ENCODE assay signal across 32 cellular contexts in the genomic region with DNA sequence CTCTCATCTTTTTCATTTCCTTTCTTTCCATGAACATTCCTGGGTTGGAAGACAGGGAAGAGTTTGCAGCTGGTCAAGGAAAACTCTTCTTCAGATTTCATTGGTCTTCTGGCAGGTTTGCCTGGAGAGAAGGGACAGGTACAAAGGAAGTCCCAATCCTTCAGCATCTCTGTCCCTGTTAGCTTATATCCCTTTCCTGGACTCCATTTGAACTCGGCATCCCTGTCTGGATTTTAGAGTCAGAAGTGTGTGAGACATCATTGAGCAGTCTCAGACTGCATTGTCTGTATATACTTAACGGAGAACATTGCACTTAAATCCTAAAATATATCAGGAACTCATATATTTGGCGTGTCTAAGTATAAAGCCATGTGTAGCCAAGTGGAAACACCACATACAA. TPM values are rescaled to one million over a fixed set of nuclear protein-coding genes. Genes with fewer than 3 reads are reported as not detected.
DNase-seq lines count a peak whose midpoint lies in the region; ATAC-seq, FAIRE-seq and TF ChIP-seq lines count a peak whose summit lies in the region.
"Had no signal": no experiment of that assay in that cellular context is flagged by ENCODE, and none has a peak within 500 bp of the region (broad histone marks: within the 10 kb centered on the region; RNA-seq: fewer than 3 reads in every experiment).

No MANE protein-coding gene starts in this region.

- H4K20me1 ChIP-seq in K562 (replicated peaks; ENCODE audit: control insufficient read depth, insufficient read depth, low read length) (no peaks in the 10 kb centered on the region), neural progenitor cell (ENCODE audit: low read depth) (peaks cover 17% of the 10 kb centered on the region)

- H2AFZ ChIP-seq in K562 (ENCODE audit: low read depth, low read length) (peak overlapping the region; percentile 91), neural progenitor cell (replicated peaks) (no peak overlapping the region)

- TF ChIP-seq EP300 in K562 (IDR thresholded peaks at IDR 0.05; ENCODE audit: low read length) = no peak

- CTCF ChIA-PET in K562 (lab: Yijun Ruan, JAX; ENCODE audit: low intra/inter-chr PET ratio) = no interaction called here

- FAIRE-seq in K562 (lab: Jason Lieb, UNC) = no peak

- H3F3A ChIP-seq in neural progenitor cell (ENCODE audit: low read depth) = peaks cover 14% of the 10 kb centered on the region

- 17% methylated on average over 3 of the region's 3 CpGs for WGBS in K562 (ENCODE audit: insufficient coverage, low coverage, missing lambda C conversion rate)

- ATAC-seq in GM19452 (IDR thresholded peaks at IDR 0.05; ENCODE audit: unreplicated experiment) (peak; percentile 11), K562 (peak; percentile 80), GM21390 (IDR thresholded peaks at IDR 0.05; ENCODE audit: unreplicated experiment) (no peak), GM19455 (IDR thresholded peaks at IDR 0.05; ENCODE audit: unreplicated experiment) (no peak)
- ATAC-seq: body of pancreas, left lobe of liver, psoas muscle had no signal

- H3K9me3 ChIP-seq in HUES6 (ENCODE audit: control insufficient read depth, insufficient read depth, low read depth, low read length) (no peaks in the 10 kb centered on the region), K562 (replicated peaks; ENCODE audit: control insufficient read depth, insufficient read depth, low read depth, low read length) (no peaks in the 10 kb centered on the region; the same call in 1 of the 2 replicates), neural progenitor cell (ENCODE audit: low read depth) (no peaks in the 10 kb centered on the region)
- H3K9me3 ChIP-seq: body of pancreas, Peyer's patch, psoas muscle, sigmoid colon, suprapubic skin had no signal

- H3K27ac Mint-ChIP-seq in neural progenitor cell = peak overlapping the region; percentile 37
- H3K27ac Mint-ChIP-seq: activated CD4-positive, alpha-beta T cell treated with anti-CD3 and anti-CD28 coated beads, Interleukin-2, amount 10 ng/mL, durations not matched to agents 7 days and 5 days; activated CD8-positive, alpha-beta memory T cell treated with anti-CD3 and anti-CD28 coated beads, Interleukin-2, amount 10 ng/mL, durations not matched to agents 7 days and 5 days; immature natural killer cell; stimulated activated memory B cell treated with anti-CD40 and anti-IgM and Interleukin-4, amounts not matched to agents 10 μg/mL and 1 μg/mL and 100 μg/mL, for 72 hours had no signal

- H3K4me2 ChIP-seq in K562 (ENCODE audit: insufficient read depth, low read length) (peak overlapping the region; percentile 52), neural progenitor cell (no peak overlapping the region)

- H3K9me3 Mint-ChIP-seq in neural progenitor cell = peaks cover 4% of the 10 kb centered on the region
- H3K9me3 Mint-ChIP-seq: activated CD4-positive, alpha-beta T cell treated with anti-CD3 and anti-CD28 coated beads, Interleukin-2, amount 10 ng/mL, durations not matched to agents 7 days and 5 days; immature natural killer cell; stimulated activated memory B cell treated with anti-CD40 and anti-IgM and Interleukin-4, amounts not matched to agents 10 μg/mL and 1 μg/mL and 100 μg/mL, for 72 hours had no signal

- peaks cover 24% of the 10 kb centered on the region for H3K4me1 Mint-ChIP-seq in neural progenitor cell
- H3K4me1 Mint-ChIP-seq: activated CD4-positive, alpha-beta T cell treated with anti-CD3 and anti-CD28 coated beads, Interleukin-2, amount 10 ng/mL, durations not matched to agents 7 days and 5 days; immature natural killer cell had no signal

- intact Hi-C loops in K562 (cut with micrococcal nuclease) = loop anchor here (2.0 kb wide), 1 partner anchor 31 kb away; no protein-coding TSS in a partner anchor

- H3K36me3 ChIP-seq in HUES6 (ENCODE audit: control insufficient read depth, insufficient read depth, low read length) = no peaks in the 10 kb centered on the region; the same call in 1 of the 2 replicates
- peaks cover 7% of the 10 kb centered on the region; the same call in 2 of the 3 replicates for H3K36me3 ChIP-seq in K562 (ENCODE audit: control insufficient read depth, insufficient read depth, low read length)
- peaks cover 4% of the 10 kb centered on the region for H3K36me3 ChIP-seq in neural progenitor cell
- H3K36me3 ChIP-seq: Peyer's patch, sigmoid colon, suprapubic skin had no signal

- peaks cover 3% of the 10 kb centered on the region; the same call in 1 of the 3 replicates for H3K79me2 ChIP-seq in K562 (ENCODE audit: control insufficient read depth, insufficient read depth, low read length)
- peaks cover 62% of the 10 kb centered on the region for H3K79me2 ChIP-seq in neural progenitor cell (ENCODE audit: low read depth)

- in situ Hi-C loops in K562 (cut with MboI) = no loop called here

- H3K9ac ChIP-seq in HUES6 (ENCODE audit: low read length) = no peak overlapping the region
- H3K9ac ChIP-seq in K562 (ENCODE audit: insufficient read depth in 1 of 2, low read depth in 2 of 2, low read length in 2 of 2) = peak overlapping the region in 1 of 2 experiments; percentile 64; a peak in 2 of 4 replicates
- no peak overlapping the region for H3K9ac ChIP-seq in neural progenitor cell

- H3K27me3 ChIP-seq in HUES6 (ENCODE audit: control insufficient read depth, insufficient read depth, low read length) (no peaks in the 10 kb centered on the region), K562 (ENCODE audit: control insufficient read depth in 2 of 2, insufficient read depth in 2 of 2, low read length in 2 of 2) (no peaks in the 10 kb centered on the region), neural progenitor cell (no peaks in the 10 kb centered on the region)
- H3K27me3 ChIP-seq: body of pancreas, Peyer's patch, sigmoid colon, suprapubic skin had no signal

- peak in 2 of 4 experiments; percentile 32 to 44 for DNase-seq in K562 (ENCODE audit: extremely low read depth in 1 of 4, low spot score in 3 of 4)
- DNase-seq in neural progenitor cell (ENCODE audit: low spot score) = no peak
- no peak for DNase-seq in NCI-H2107 (lab: John Stamatoyannopoulos, UW)
- no peak for DNase-seq in iPS-NIHi7 (ENCODE audit: extremely low spot score)
- DNase-seq: activated CD4-positive, alpha-beta T cell treated with anti-CD3 and anti-CD28 coated beads, Interleukin-2, amount 10 ng/mL, durations not matched to agents 7 days and 5 days; activated CD8-positive, alpha-beta memory T cell treated with anti-CD3 and anti-CD28 coated beads, Interleukin-2, amount 10 ng/mL, durations not matched to agents 7 days and 5 days; activated naive CD4-positive, alpha-beta T cell; activated T-cell treated with anti-CD3 and anti-CD28 coated beads, Interleukin-2, amount 50 U/mL, for 48 hours; body of pancreas; DMS153; effector CD4-positive, alpha-beta T cell; foreskin melanocyte; hippocampal formation; immature natural killer cell; Karpas-422; NCI-H1092; NCI-H187; NCI-H524; NK-92 treated with Interleukin-12 subunit alpha and Interleukin-12 subunit beta, amount 100 ng/mL, for 24 hours; Peyer's patch; psoas muscle; SHP77 treated with DMSO at 0.1 percent for 48 hours; sigmoid colon; stimulated activated CD4-positive, alpha-beta T cell treated with anti-CD3 and anti-CD28 coated beads, Interleukin-4, amount 100 ng/mL, for 4 hours; T-helper 9 cell had no signal

- POLR2A ChIA-PET in K562 (lab: Yijun Ruan, JAX) = interaction anchor here (0.7 kb wide), 1 partner anchor 51 kb away, joined by 3 read pairs; no protein-coding TSS in a partner anchor

- H3K4me3 ChIP-seq in HUES6 (ENCODE audit: low read depth, low read length) (no peak overlapping the region), K562 (0 out of 2 replicates have a peak overlapping the region, but pooled peaks have one; percentile 5), neural progenitor cell (no peak overlapping the region)
- H3K4me3 ChIP-seq: body of pancreas, Peyer's patch, psoas muscle, sigmoid colon, suprapubic skin had no signal

- H3K27ac ChIP-seq in HUES6 (ENCODE audit: low read depth, low read length) (peak overlapping the region; percentile 62; the same call in 1 of the 2 replicates), K562 (ENCODE audit: extremely low read depth, low read depth, low read length) (peak overlapping the region; percentile 63), neural progenitor cell (peak overlapping the region; percentile 16)
- H3K27ac ChIP-seq: body of pancreas, Peyer's patch, psoas muscle, sigmoid colon, suprapubic skin had no signal

- peaks cover 18% of the 10 kb centered on the region for H3K36me3 Mint-ChIP-seq in neural progenitor cell
- H3K36me3 Mint-ChIP-seq: activated CD8-positive, alpha-beta memory T cell treated with anti-CD3 and anti-CD28 coated beads, Interleukin-2, amount 10 ng/mL, durations not matched to agents 7 days and 5 days; immature natural killer cell; stimulated activated memory B cell treated with anti-CD40 and anti-IgM and Interleukin-4, amounts not matched to agents 10 μg/mL and 1 μg/mL and 100 μg/mL, for 72 hours had no signal

- no peak overlapping the region for H3K4me3 Mint-ChIP-seq in neural progenitor cell
- H3K4me3 Mint-ChIP-seq: activated CD4-positive, alpha-beta T cell treated with anti-CD3 and anti-CD28 coated beads, Interleukin-2, amount 10 ng/mL, durations not matched to agents 7 days and 5 days; activated CD8-positive, alpha-beta memory T cell treated with anti-CD3 and anti-CD28 coated beads, Interleukin-2, amount 10 ng/mL, durations not matched to agents 7 days and 5 days; immature natural killer cell; stimulated activated memory B cell treated with anti-CD40 and anti-IgM and Interleukin-4, amounts not matched to agents 10 μg/mL and 1 μg/mL and 100 μg/mL, for 72 hours had no signal

- TF ChIP-seq RAD21 in K562 (CRISPR knock-in tag; conservative IDR thresholded peaks at IDR 0.05 in 1 of 2, IDR thresholded peaks at IDR 0.05 in 1 of 2) = no peak

- no peaks in the 10 kb centered on the region for H3K27me3 Mint-ChIP-seq in neural progenitor cell (ENCODE audit: insufficient read depth, low read depth)
- H3K27me3 Mint-ChIP-seq: activated CD4-positive, alpha-beta T cell treated with anti-CD3 and anti-CD28 coated beads, Interleukin-2, amount 10 ng/mL, durations not matched to agents 7 days and 5 days had no signal

- TF ChIP-seq CTCF in K562 (IDR thresholded peaks at IDR 0.05 in 2 of 3, conservative IDR thresholded peaks at IDR 0.05 in 1 of 3; ENCODE audit: insufficient read depth in 2 of 3, low read depth in 1 of 3, low read length in 3 of 3) (no peak), neural progenitor cell (IDR thresholded peaks at IDR 0.05) (no peak)

- H3K4me1 ChIP-seq in HUES6 (ENCODE audit: control insufficient read depth, insufficient read depth, low read length) (peaks cover 13% of the 10 kb centered on the region), K562 (replicated peaks in 1 of 2; ENCODE audit: control insufficient read depth in 2 of 2, insufficient read depth in 2 of 2, low read length in 2 of 2) (peaks cover 0 to 10% of the 10 kb centered on the region in 2 experiments; a peak in 2 of 5 replicates), neural progenitor cell (peaks cover 8% of the 10 kb centered on the region)
- H3K4me1 ChIP-seq: body of pancreas, Peyer's patch, psoas muscle, sigmoid colon, suprapubic skin had no signal

- BruUV-seq in K562 (replicated peaks; lab: Mats Ljungman, UMichigan) = no TSS peak

- no peak for TF ChIP-seq POLR2A in K562 (conservative IDR thresholded peaks at IDR 0.05)

- H3K9me1 ChIP-seq in K562 (ENCODE audit: control insufficient read depth, insufficient read depth, low read length) = no peaks in the 10 kb centered on the region

RNA-seq across cellular contexts. Expression of gene ADGRV1, which starts 54.9 kb away (rescaled TPM):
- total RNA-seq in K562 (2011; cell fraction: chromatin; rRNA removed; ENCODE audit: low replicate concordance) = 426 and 1,792 TPM in 2 replicates
- 167 and 305 TPM in 2 replicates for total RNA-seq in K562 (2011; cell fraction: nucleolus; rRNA removed)
- 499 and 612 TPM in 2 replicates for total RNA-seq in K562 (2011; cell fraction: nucleoplasm; rRNA removed)
- total RNA-seq in K562 (2014; rRNA removed) (71.6 and 75.0 TPM in 2 replicates), K562 (2014; rRNA removed; fragmentation: Illumina TruSeq; extraction: Trizol) (156 and 170 TPM in 2 replicates), K562 (2015; rRNA removed; fragmentation: Illumina TruSeq; extraction: Trizol) (101 and 111 TPM in 2 replicates), K562 (2021) (70.6 and 73.7 TPM in 2 replicates), neural progenitor cell (ENCODE audit: low replicate concordance) (127 and 151 TPM in 2 replicates)
- polyA plus RNA-seq in K562 (2011; rRNA removed) (49.6 and 58.2 TPM in 2 replicates), K562 (2014; fragmentation: Illumina TruSeq; extraction: Trizol) (45.6 and 47.5 TPM in 2 replicates), K562 (2014; fragmentation: Nextera tagmentation; extraction: Ambion mirVana) (10 to 100 TPM; 21.7 to 24.5 TPM), K562 (2014; rRNA removed) (50.7 and 51.8 TPM in 2 replicates)
- 18.0 and 26.3 TPM in 2 replicates for polyA plus RNA-seq in K562 (2011; cell fraction: cytosol; rRNA removed)
- 135 and 146 TPM in 2 replicates for polyA plus RNA-seq in K562 (2011; cell fraction: nucleus; rRNA removed)
- 34.1 and 37.7 TPM in 2 replicates for polyA plus RNA-seq in K562 (2012)
- 318 and 333 TPM in 2 replicates for polyA minus RNA-seq in K562 (2011; rRNA and poly(A)+ RNA removed)
- 24.5 and 45.3 TPM in 2 replicates for polyA minus RNA-seq in K562 (2011; cell fraction: cytosol; rRNA and poly(A)+ RNA removed)
- polyA minus RNA-seq in K562 (2011; cell fraction: nucleus; rRNA and poly(A)+ RNA removed) = 512 and 599 TPM in 2 replicates
- total RNA-seq: activated CD4-positive, alpha-beta T cell treated with anti-CD3 and anti-CD28 coated beads, Interleukin-2, amount 10 ng/mL, durations not matched to agents 7 days and 5 days had no signal

Comparison
In these comparisons a context has a peak if more than half of its experiments do, and no peak if none do; other contexts are left out.
1. ATAC-seq: peak in GM19452 (single experiment) and K562 (single experiment); none in GM21390 (single experiment) and GM19455 (single experiment).
2. Peak in every context shown above with its lines, with median percentiles within 50 percentile points of each other: H3K27ac ChIP-seq.